Comparison of ENCODE assay signal across 35 cellular contexts in genomic region chr2:10818986-10819385, GRCh38.
"Had no signal": no experiment of that assay in that cellular context is flagged by ENCODE, and none has a peak within 500 bp of the region (broad histone marks: within the 10 kb centered on the region; RNA-seq: fewer than 3 reads in every experiment).

No MANE protein-coding gene starts in this region.

- H3K9me3 Mint-ChIP-seq: activated B cell treated with CpG ODN at 0.5 μM for 24 hours; activated CD8-positive, alpha-beta T cell treated with anti-CD3 and anti-CD28 coated beads for 36 hours; activated naive CD4-positive, alpha-beta T cell treated with anti-CD3 and anti-CD28 coated beads for 36 hours; activated naive CD4-positive, alpha-beta T cell treated with anti-CD3 and anti-CD28 coated beads, Interleukin-2, amount 50 U/mL, for 24 hours; activated naive CD8-positive, alpha-beta T cell treated with anti-CD3 and anti-CD28 coated beads for 36 hours; activated naive CD8-positive, alpha-beta T cell treated with anti-CD3 and anti-CD28 coated beads, Interleukin-2, amount 50 U/mL, for 24 hours; activated T-cell treated with anti-CD3 and anti-CD28 coated beads, Interleukin-2, amount 50 U/mL, for 4 hours; activated T-helper 1 cell treated with anti-CD3 and anti-CD28 coated beads, Interleukin-12 subunit alpha, Interleukin-12 subunit beta, Interleukin-2, Interleukin-4 antibody, amounts not matched to agents 30 ng/mL and 10 ng/mL and 1 ng/mL, durations not matched to agents 14 hours and 24 hours and 36 hours; activated T-helper 2 cell treated with anti-CD3 and anti-CD28 coated beads, Interferon-gamma antibody, Interleukin-2, Interleukin-4, amounts not matched to agents 10 μg/mL and 5 μg/mL and 100 μg/mL, durations not matched to agents 14 hours and 24 hours and 36 hours; endodermal cell; T-cell; T-helper 1 cell treated with Interleukin-12 subunit alpha and Interleukin-12 subunit beta and Interleukin-4 antibody, amounts not matched to agents 30 μg/mL and 1 μg/mL, for 36 hours; T-helper 2 cell treated with Interferon-gamma antibody and Interleukin-4, amounts not matched to agents 5 μg/mL and 100 μg/mL, for 36 hours had no signal

- DNase-seq: activated B cell treated with CpG ODN at 0.5 μM for 24 hours; activated CD4-positive, alpha-beta T cell treated with anti-CD3 and anti-CD28 coated beads for 48 hours; activated CD4-positive, alpha-beta T cell treated with anti-CD3 and anti-CD28 coated beads, Interleukin-2, amount 50 U/mL, for 1 hour; activated CD4-positive, alpha-beta T cell treated with anti-CD3 and anti-CD28 coated beads, Interleukin-2, amount 50 U/mL, for 48 hours; activated CD8-positive, alpha-beta memory T cell treated with anti-CD3 and anti-CD28 coated beads for 24 hours; activated CD8-positive, alpha-beta T cell treated with anti-CD3 and anti-CD28 coated beads for 36 hours; activated effector memory CD4-positive, alpha-beta T cell treated with anti-CD3 and anti-CD28 coated beads, Interleukin-2, amount 50 U/mL, for 16 hours; activated naive CD4-positive, alpha-beta T cell treated with anti-CD3 and anti-CD28 coated beads for 36 hours; activated naive CD8-positive, alpha-beta T cell treated with anti-CD3 and anti-CD28 coated beads for 36 hours; activated naive CD8-positive, alpha-beta T cell treated with anti-CD3 and anti-CD28 coated beads, Interleukin-2, amount 50 U/mL, for 24 hours; activated T-cell treated with anti-CD3 and anti-CD28 coated beads, Interleukin-2, amount 50 U/mL, for 4 hours; adrenal gland; amygdala; aorta; body of pancreas; central memory CD4-positive, alpha-beta T cell; effector memory CD4-positive, alpha-beta T cell; endodermal cell; esophagus squamous epithelium; foreskin melanocyte; heart right ventricle; SW 1271; T-cell; T1000; WERI-Rb-1 had no signal

- H3K4me3 Mint-ChIP-seq: activated B cell treated with CpG ODN at 0.5 μM for 24 hours; activated CD8-positive, alpha-beta T cell treated with anti-CD3 and anti-CD28 coated beads for 36 hours; activated naive CD4-positive, alpha-beta T cell treated with anti-CD3 and anti-CD28 coated beads for 36 hours; activated naive CD4-positive, alpha-beta T cell treated with anti-CD3 and anti-CD28 coated beads, Interleukin-2, amount 50 U/mL, for 24 hours; activated naive CD8-positive, alpha-beta T cell treated with anti-CD3 and anti-CD28 coated beads for 36 hours; activated naive CD8-positive, alpha-beta T cell treated with anti-CD3 and anti-CD28 coated beads, Interleukin-2, amount 50 U/mL, for 24 hours; activated T-cell treated with anti-CD3 and anti-CD28 coated beads, Interleukin-2, amount 50 U/mL, for 4 hours; activated T-helper 1 cell treated with anti-CD3 and anti-CD28 coated beads, Interleukin-12 subunit alpha, Interleukin-12 subunit beta, Interleukin-2, Interleukin-4 antibody, amounts not matched to agents 30 ng/mL and 10 ng/mL and 1 ng/mL, durations not matched to agents 14 hours and 24 hours and 36 hours; endodermal cell; T-cell; T-helper 1 cell treated with Interleukin-12 subunit alpha and Interleukin-12 subunit beta and Interleukin-4 antibody, amounts not matched to agents 30 μg/mL and 1 μg/mL, for 36 hours; T-helper 2 cell treated with Interferon-gamma antibody and Interleukin-4, amounts not matched to agents 5 μg/mL and 100 μg/mL, for 36 hours had no signal

- H3K4me3 ChIP-seq: adrenal gland, body of pancreas, cardiac muscle cell, coronary artery, esophagus squamous epithelium, gastroesophageal sphincter, heart right ventricle had no signal

- H3K36me3 ChIP-seq: adrenal gland, cardiac muscle cell, esophagus squamous epithelium, gastroesophageal sphincter, heart right ventricle, WERI-Rb-1 had no signal

- H3K27me3 ChIP-seq: adrenal gland, body of pancreas, cardiac muscle cell had no signal

- H3K4me1 ChIP-seq: adrenal gland, esophagus squamous epithelium, gastroesophageal sphincter had no signal

- H3K9me3 ChIP-seq: adrenal gland, body of pancreas, esophagus squamous epithelium, gastroesophageal sphincter, heart right ventricle had no signal

- H3K27ac ChIP-seq: adrenal gland, body of pancreas, cardiac muscle cell, coronary artery, epithelial cell of prostate, esophagus squamous epithelium, gastroesophageal sphincter, heart right ventricle, WERI-Rb-1 had no signal

- ATAC-seq: activated CD4-positive, CD25-positive, alpha-beta regulatory T cell treated with anti-CD3 and anti-CD28 coated beads, Interleukin-2, amount 50 U/mL, for 24 hours; activated CD8-positive, alpha-beta T cell treated with anti-CD3 and anti-CD28 coated beads for 36 hours; activated naive CD8-positive, alpha-beta T cell treated with anti-CD3 and anti-CD28 coated beads, Interleukin-2, amount 50 U/mL, for 24 hours; activated T-cell treated with anti-CD3 and anti-CD28 coated beads, Interleukin-2, amount 50 U/mL, for 4 hours; body of pancreas; gastroesophageal sphincter; heart right ventricle; T-cell had no signal

- H3K36me3 Mint-ChIP-seq: activated naive CD4-positive, alpha-beta T cell treated with anti-CD3 and anti-CD28 coated beads, Interleukin-2, amount 50 U/mL, for 24 hours; activated naive CD8-positive, alpha-beta T cell treated with anti-CD3 and anti-CD28 coated beads for 36 hours; T-cell had no signal

- H3K27ac Mint-ChIP-seq: activated B cell treated with CpG ODN at 0.5 μM for 24 hours; activated CD8-positive, alpha-beta T cell treated with anti-CD3 and anti-CD28 coated beads for 36 hours; activated naive CD4-positive, alpha-beta T cell treated with anti-CD3 and anti-CD28 coated beads for 36 hours; activated naive CD4-positive, alpha-beta T cell treated with anti-CD3 and anti-CD28 coated beads, Interleukin-2, amount 50 U/mL, for 24 hours; activated naive CD8-positive, alpha-beta T cell treated with anti-CD3 and anti-CD28 coated beads for 36 hours; activated naive CD8-positive, alpha-beta T cell treated with anti-CD3 and anti-CD28 coated beads, Interleukin-2, amount 50 U/mL, for 24 hours; activated T-helper 1 cell treated with anti-CD3 and anti-CD28 coated beads, Interleukin-12 subunit alpha, Interleukin-12 subunit beta, Interleukin-2, Interleukin-4 antibody, amounts not matched to agents 30 ng/mL and 10 ng/mL and 1 ng/mL, durations not matched to agents 14 hours and 24 hours and 36 hours; activated T-helper 2 cell treated with anti-CD3 and anti-CD28 coated beads, Interferon-gamma antibody, Interleukin-2, Interleukin-4, amounts not matched to agents 10 μg/mL and 5 μg/mL and 100 μg/mL, durations not matched to agents 14 hours and 24 hours and 36 hours; endodermal cell; T-cell; T-helper 1 cell treated with Interleukin-12 subunit alpha and Interleukin-12 subunit beta and Interleukin-4 antibody, amounts not matched to agents 30 μg/mL and 1 μg/mL, for 36 hours; T-helper 2 cell treated with Interferon-gamma antibody and Interleukin-4, amounts not matched to agents 5 μg/mL and 100 μg/mL, for 36 hours had no signal

- H3K4me1 Mint-ChIP-seq: activated B cell treated with CpG ODN at 0.5 μM for 24 hours; activated naive CD4-positive, alpha-beta T cell treated with anti-CD3 and anti-CD28 coated beads, Interleukin-2, amount 50 U/mL, for 24 hours; activated naive CD8-positive, alpha-beta T cell treated with anti-CD3 and anti-CD28 coated beads for 36 hours; activated naive CD8-positive, alpha-beta T cell treated with anti-CD3 and anti-CD28 coated beads, Interleukin-2, amount 50 U/mL, for 24 hours; T-cell had no signal
